ENCODE assay signal across 8 cellular contexts in the genomic region with DNA sequence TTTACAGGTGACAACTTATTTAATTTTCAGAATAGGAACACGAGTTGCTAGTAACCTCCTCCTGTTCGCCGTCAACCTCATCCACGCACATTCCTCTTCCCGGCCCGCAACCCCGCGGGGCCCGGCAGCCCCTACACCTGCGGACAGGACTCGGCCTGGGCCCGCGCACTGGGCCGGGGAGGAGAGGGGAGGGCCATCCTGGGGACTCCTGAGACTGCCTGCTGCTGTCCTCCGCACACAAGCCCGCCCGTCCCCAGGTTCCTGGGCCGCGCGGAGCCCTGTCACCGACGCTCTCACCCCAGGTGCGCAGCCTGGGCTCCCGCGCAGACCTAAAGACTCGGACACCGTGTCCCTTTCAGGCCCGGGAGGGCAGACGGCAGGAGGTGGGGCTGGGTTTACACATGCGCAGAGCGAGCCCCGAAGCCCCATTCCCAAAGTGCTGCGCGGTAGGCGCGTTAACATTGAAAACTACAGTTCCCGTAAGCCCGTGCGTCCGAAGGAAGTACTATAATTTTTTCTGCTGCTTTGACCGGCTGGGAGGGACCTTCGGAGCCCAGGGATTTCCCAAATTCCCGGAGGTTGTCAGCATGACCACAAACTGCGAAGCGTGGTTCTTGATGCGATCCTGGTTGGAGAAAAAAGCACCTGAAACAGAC.
DNase-seq lines count a peak whose midpoint lies in the region; ATAC-seq and TF ChIP-seq lines count a peak whose summit lies in the region.
"Not testable (repeated sequence)": the region's sequence is repeated elsewhere in the genome, so short reads cannot be mapped to it uniquely, and the experiment has no call there.

No MANE protein-coding gene starts in this region.

- peak; percentile 38 for DNase-seq in AG04450 (ENCODE audit: low read depth, low spot score)
- DNase-seq in NCI-H524 (lab: John Stamatoyannopoulos, UW) = peak; percentile 66 to 82
- DNase-seq in activated CD4-positive, alpha-beta T cell treated with anti-CD3 and anti-CD28 coated beads for 4 hours = peak; percentile 53
- DNase-seq in choroid plexus epithelial cell (ENCODE audit: low read depth) = peak; percentile 90
- peak; percentile 66 for DNase-seq in kidney glomerular epithelial cell (lab: John Stamatoyannopoulos, UW)
- peak; percentile 61 for DNase-seq in stimulated activated CD4-positive, alpha-beta T cell treated with anti-CD3 and anti-CD28 coated beads, Interleukin-12 subunit alpha, Interleukin-12 subunit beta, amount 100 ng/mL, for 4 hours

- CTCF ChIA-PET in AG04450 (lab: Charles Lee) = not testable (repeated sequence)

- H3K27ac ChIP-seq in AG04450 (ENCODE audit: low read depth, low read length) = not testable (repeated sequence)

- not testable (repeated sequence) for TF ChIP-seq CTCF in AG04450 (IDR thresholded peaks at IDR 0.05; ENCODE audit: low read depth, low read length); choroid plexus epithelial cell (conservative IDR thresholded peaks at IDR 0.05; ENCODE audit: low read depth, low read length)

- H3K27me3 ChIP-seq in AG04450 (ENCODE audit: control insufficient read depth, insufficient read depth, low read length) = not testable (repeated sequence)

- peak overlapping the region; percentile 52 for H3K4me3 ChIP-seq in AG04450 (ENCODE audit: low read depth, low read length)
- H3K4me3 ChIP-seq in choroid plexus epithelial cell (ENCODE audit: low read depth, low read length) = peak overlapping the region; percentile 60

- not testable (repeated sequence) for H3K9me3 ChIP-seq in AG04450 (ENCODE audit: control insufficient read depth, insufficient read depth, low read length)

- ATAC-seq in GM19397 (IDR thresholded peaks at IDR 0.05; ENCODE audit: unreplicated experiment) (peak; percentile 96), HG03469 (IDR thresholded peaks at IDR 0.05; ENCODE audit: unreplicated experiment) (peak; percentile 96)

- POLR2A ChIA-PET in AG04450 (lab: Yijun Ruan, JAX) = not testable (repeated sequence)

Comparison
In these comparisons a context has a peak if more than half of its experiments do, and no peak if none do; other contexts are left out.
1. DNase-seq: peak in every context shown above with its lines; median percentile 90 in choroid plexus epithelial cell; 74 in NCI-H524; 66 in kidney glomerular epithelial cell; 61 in stimulated activated CD4-positive, alpha-beta T cell treated with anti-CD3 and anti-CD28 coated beads, Interleukin-12 subunit alpha, Interleukin-12 subunit beta, amount 100 ng/mL, for 4 hours; 53 in activated CD4-positive, alpha-beta T cell treated with anti-CD3 and anti-CD28 coated beads for 4 hours; 38 in AG04450.